ENCODE assay signal across 37 cellular contexts in genomic region chr17:61687769-61688168, GRCh38.
"Had no signal": no experiment of that assay in that cellular context is flagged by ENCODE, and none has a peak within 500 bp of the region (broad histone marks: within the 10 kb centered on the region; RNA-seq: fewer than 3 reads in every experiment).

No MANE protein-coding gene starts in this region.

- H3K9me3 Mint-ChIP-seq: activated CD4-positive, alpha-beta memory T cell treated with anti-CD3 and anti-CD28 coated beads for 36 hours; activated CD4-positive, alpha-beta T cell treated with anti-CD3 and anti-CD28 coated beads, Interleukin-2, amount 10 ng/mL, durations not matched to agents 24 days and 14 days; activated naive CD4-positive, alpha-beta T cell treated with anti-CD3 and anti-CD28 coated beads, Interleukin-2, amount 10 ng/mL, durations not matched to agents 7 days and 5 days; activated naive CD4-positive, alpha-beta T cell treated with anti-CD3 and anti-CD28 coated beads, Interleukin-2, amount 50 U/mL, for 24 hours; activated naive CD8-positive, alpha-beta T cell treated with anti-CD3 and anti-CD28 coated beads, Interleukin-2, amount 10 ng/mL, durations not matched to agents 7 days and 5 days; activated naive CD8-positive, alpha-beta T cell treated with anti-CD3 and anti-CD28 coated beads, Interleukin-2, amount 50 U/mL, for 24 hours; activated T-cell treated with anti-CD3 and anti-CD28 coated beads, Interleukin-2, amount 50 U/mL, for 24 hours; activated T-helper 2 cell treated with anti-CD3 and anti-CD28 coated beads, Interferon-gamma antibody, Interleukin-2, Interleukin-4, amounts not matched to agents 10 μg/mL and 5 μg/mL and 100 μg/mL, durations not matched to agents 14 hours and 24 hours and 36 hours; central memory CD8-positive, alpha-beta T cell; T-helper 2 cell treated with Interferon-gamma antibody and Interleukin-4, amounts not matched to agents 5 μg/mL and 100 μg/mL, for 36 hours had no signal

- H3K9me3 ChIP-seq: ascending aorta had no signal

- ATAC-seq: activated CD8-positive, alpha-beta memory T cell treated with anti-CD3 and anti-CD28 coated beads, Interleukin-2, amount 10 ng/mL, durations not matched to agents 7 days and 5 days; activated CD8-positive, alpha-beta T cell treated with anti-CD3 and anti-CD28 coated beads, Interleukin-2, amount 10 ng/mL, durations not matched to agents 7 days and 5 days; activated naive CD8-positive, alpha-beta T cell treated with anti-CD3 and anti-CD28 coated beads, Interleukin-2, amount 50 U/mL, for 24 hours; T-cell had no signal

- H3K27ac Mint-ChIP-seq: activated B cell treated with CpG ODN at 0.5 μM for 24 hours; activated CD4-positive, alpha-beta memory T cell treated with anti-CD3 and anti-CD28 coated beads for 36 hours; activated CD4-positive, alpha-beta T cell treated with anti-CD3 and anti-CD28 coated beads, Interleukin-2, amount 10 ng/mL, durations not matched to agents 24 days and 14 days; activated CD8-positive, alpha-beta memory T cell treated with anti-CD3 and anti-CD28 coated beads, Interleukin-2, amount 10 ng/mL, durations not matched to agents 7 days and 5 days; activated CD8-positive, alpha-beta T cell treated with anti-CD3 and anti-CD28 coated beads, Interleukin-2, amount 10 ng/mL, durations not matched to agents 7 days and 5 days; activated naive CD4-positive, alpha-beta T cell treated with anti-CD3 and anti-CD28 coated beads, Interleukin-2, amount 10 ng/mL, durations not matched to agents 7 days and 5 days; activated naive CD4-positive, alpha-beta T cell treated with anti-CD3 and anti-CD28 coated beads, Interleukin-2, amount 50 U/mL, for 24 hours; activated naive CD8-positive, alpha-beta T cell; activated naive CD8-positive, alpha-beta T cell treated with anti-CD3 and anti-CD28 coated beads, Interleukin-2, amount 10 ng/mL, durations not matched to agents 7 days and 5 days; activated naive CD8-positive, alpha-beta T cell treated with anti-CD3 and anti-CD28 coated beads, Interleukin-2, amount 50 U/mL, for 24 hours; activated T-cell treated with anti-CD3 and anti-CD28 coated beads, Interleukin-2, amount 50 U/mL, for 24 hours; activated T-helper 2 cell treated with anti-CD3 and anti-CD28 coated beads, Interferon-gamma antibody, Interleukin-2, Interleukin-4, amounts not matched to agents 10 μg/mL and 5 μg/mL and 100 μg/mL, durations not matched to agents 14 hours and 24 hours and 36 hours; brain; T-cell; T-helper 2 cell treated with Interferon-gamma antibody and Interleukin-4, amounts not matched to agents 5 μg/mL and 100 μg/mL, for 36 hours had no signal

- H3K4me3 ChIP-seq: ascending aorta, cardiac muscle cell had no signal

- H3K27me3 ChIP-seq: ascending aorta, cardiac muscle cell had no signal

- H3K4me1 ChIP-seq: ascending aorta had no signal

- DNase-seq: activated B cell treated with CpG ODN at 0.5 μM for 24 hours; activated CD4-positive, alpha-beta memory T cell treated with anti-CD3 and anti-CD28 coated beads for 36 hours; activated CD4-positive, alpha-beta T cell treated with anti-CD3 and anti-CD28 coated beads for 4 hours; activated CD4-positive, alpha-beta T cell treated with anti-CD3 and anti-CD28 coated beads, Interleukin-2, amount 10 ng/mL, durations not matched to agents 24 days and 14 days; activated CD4-positive, alpha-beta T cell treated with anti-CD3 and anti-CD28 coated beads, Interleukin-2, amount 50 U/mL, for 1 hour; activated CD4-positive, alpha-beta T cell treated with anti-CD3 and anti-CD28 coated beads, Interleukin-2, amount 50 U/mL, for 4 hours; activated CD4-positive, CD25-positive, alpha-beta regulatory T cell treated with anti-CD3 and anti-CD28 coated beads, Interleukin-2, amount 50 U/mL, for 72 hours; activated CD8-positive, alpha-beta memory T cell treated with anti-CD3 and anti-CD28 coated beads for 24 hours; activated CD8-positive, alpha-beta memory T cell treated with anti-CD3 and anti-CD28 coated beads, Interleukin-2, amount 10 ng/mL, durations not matched to agents 7 days and 5 days; activated CD8-positive, alpha-beta memory T cell treated with anti-CD3 and anti-CD28 coated beads, Interleukin-2, amount 50 U/mL, for 48 hours; activated CD8-positive, alpha-beta T cell treated with anti-CD3 and anti-CD28 coated beads, Interleukin-2, amount 10 ng/mL, durations not matched to agents 7 days and 5 days; activated effector memory CD4-positive, alpha-beta T cell treated with Interleukin-2 at 50 U/mL for 16 hours; activated gamma-delta T cell; activated naive CD4-positive, alpha-beta T cell treated with anti-CD3 and anti-CD28 coated beads, Interleukin-2, amount 10 ng/mL, durations not matched to agents 7 days and 5 days; activated naive CD4-positive, alpha-beta T cell treated with Interleukin-2 at 50 U/mL for 16 hours; activated naive CD8-positive, alpha-beta T cell treated with anti-CD3 and anti-CD28 coated beads, Interleukin-2, amount 10 ng/mL, durations not matched to agents 7 days and 5 days; activated naive CD8-positive, alpha-beta T cell treated with anti-CD3 and anti-CD28 coated beads, Interleukin-2, amount 50 U/mL, for 24 hours; activated T-cell treated with anti-CD3 and anti-CD28 coated beads, Interleukin-2, amount 50 U/mL, for 24 hours; activated T-cell treated with anti-CD3 and anti-CD28 coated beads, Interleukin-2, amount 50 U/mL, for 48 hours; amygdala; anterior cingulate cortex; caudate nucleus; cerebellar nuclear complex; T-cell; T-helper 2 cell; T-helper 9 cell had no signal

- H3K27ac ChIP-seq: ascending aorta, cardiac muscle cell, VCaP had no signal

- H3K27me3 Mint-ChIP-seq: activated B cell treated with CpG ODN at 0.5 μM for 24 hours; activated CD4-positive, alpha-beta memory T cell treated with anti-CD3 and anti-CD28 coated beads for 36 hours; activated CD4-positive, alpha-beta T cell treated with anti-CD3 and anti-CD28 coated beads, Interleukin-2, amount 10 ng/mL, durations not matched to agents 24 days and 14 days; activated CD8-positive, alpha-beta memory T cell treated with anti-CD3 and anti-CD28 coated beads, Interleukin-2, amount 10 ng/mL, durations not matched to agents 7 days and 5 days; activated naive CD4-positive, alpha-beta T cell treated with anti-CD3 and anti-CD28 coated beads, Interleukin-2, amount 10 ng/mL, durations not matched to agents 7 days and 5 days; activated naive CD4-positive, alpha-beta T cell treated with anti-CD3 and anti-CD28 coated beads, Interleukin-2, amount 50 U/mL, for 24 hours; activated naive CD8-positive, alpha-beta T cell; activated naive CD8-positive, alpha-beta T cell treated with anti-CD3 and anti-CD28 coated beads, Interleukin-2, amount 10 ng/mL, durations not matched to agents 7 days and 5 days; activated naive CD8-positive, alpha-beta T cell treated with anti-CD3 and anti-CD28 coated beads, Interleukin-2, amount 50 U/mL, for 24 hours; activated T-cell treated with anti-CD3 and anti-CD28 coated beads, Interleukin-2, amount 50 U/mL, for 24 hours; brain; central memory CD8-positive, alpha-beta T cell; T-cell had no signal

- H3K36me3 ChIP-seq: ascending aorta, cardiac muscle cell had no signal

- H3K4me1 Mint-ChIP-seq: activated B cell treated with CpG ODN at 0.5 μM for 24 hours; activated CD4-positive, alpha-beta T cell treated with anti-CD3 and anti-CD28 coated beads, Interleukin-2, amount 10 ng/mL, durations not matched to agents 24 days and 14 days; activated CD8-positive, alpha-beta memory T cell treated with anti-CD3 and anti-CD28 coated beads, Interleukin-2, amount 10 ng/mL, durations not matched to agents 7 days and 5 days; activated naive CD4-positive, alpha-beta T cell treated with anti-CD3 and anti-CD28 coated beads, Interleukin-2, amount 10 ng/mL, durations not matched to agents 7 days and 5 days; activated naive CD4-positive, alpha-beta T cell treated with anti-CD3 and anti-CD28 coated beads, Interleukin-2, amount 50 U/mL, for 24 hours; activated naive CD8-positive, alpha-beta T cell treated with anti-CD3 and anti-CD28 coated beads, Interleukin-2, amount 50 U/mL, for 24 hours; brain; central memory CD8-positive, alpha-beta T cell; T-cell had no signal

- FAIRE-seq: bronchial epithelial cell, TTC549 had no signal

- H3K4me3 Mint-ChIP-seq: activated B cell treated with CpG ODN at 0.5 μM for 24 hours; activated CD4-positive, alpha-beta memory T cell treated with anti-CD3 and anti-CD28 coated beads for 36 hours; activated CD4-positive, alpha-beta T cell treated with anti-CD3 and anti-CD28 coated beads, Interleukin-2, amount 10 ng/mL, durations not matched to agents 24 days and 14 days; activated CD8-positive, alpha-beta memory T cell treated with anti-CD3 and anti-CD28 coated beads, Interleukin-2, amount 10 ng/mL, durations not matched to agents 7 days and 5 days; activated CD8-positive, alpha-beta T cell treated with anti-CD3 and anti-CD28 coated beads, Interleukin-2, amount 10 ng/mL, durations not matched to agents 7 days and 5 days; activated naive CD4-positive, alpha-beta T cell treated with anti-CD3 and anti-CD28 coated beads, Interleukin-2, amount 10 ng/mL, durations not matched to agents 7 days and 5 days; activated naive CD4-positive, alpha-beta T cell treated with anti-CD3 and anti-CD28 coated beads, Interleukin-2, amount 50 U/mL, for 24 hours; activated naive CD8-positive, alpha-beta T cell; activated naive CD8-positive, alpha-beta T cell treated with anti-CD3 and anti-CD28 coated beads, Interleukin-2, amount 10 ng/mL, durations not matched to agents 7 days and 5 days; activated naive CD8-positive, alpha-beta T cell treated with anti-CD3 and anti-CD28 coated beads, Interleukin-2, amount 50 U/mL, for 24 hours; activated T-cell treated with anti-CD3 and anti-CD28 coated beads, Interleukin-2, amount 50 U/mL, for 24 hours; brain; central memory CD8-positive, alpha-beta T cell; T-cell; T-helper 2 cell treated with Interferon-gamma antibody and Interleukin-4, amounts not matched to agents 5 μg/mL and 100 μg/mL, for 36 hours had no signal
